In the genomic region with DNA sequence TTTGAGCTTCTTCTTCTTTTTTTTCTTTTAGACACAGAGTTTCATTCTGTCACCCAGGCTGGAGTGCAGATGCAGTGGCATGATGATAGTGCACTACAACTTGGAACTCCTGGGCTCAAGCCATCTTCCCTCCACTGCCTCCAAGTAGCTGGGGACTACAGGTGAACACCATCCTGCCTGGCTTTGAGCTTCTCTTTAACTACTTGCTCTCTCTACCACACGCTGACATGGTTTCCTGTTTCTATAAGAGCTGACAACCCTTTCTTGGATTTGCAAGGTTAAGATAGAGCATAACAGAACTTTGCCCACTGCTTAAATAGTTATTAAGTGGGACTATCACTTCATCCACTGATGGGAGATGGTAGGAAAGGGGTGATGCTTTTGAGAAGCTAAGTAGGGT, we compare ENCODE assay signal across 24 cellular contexts.
DNase-seq lines count a peak whose midpoint lies in the region; ATAC-seq lines count a peak whose summit lies in the region.
"Had no signal": no experiment of that assay in that cellular context is flagged by ENCODE, and none has a peak within 500 bp of the region (broad histone marks: within the 10 kb centered on the region; RNA-seq: fewer than 3 reads in every experiment).

No MANE protein-coding gene starts in this region.

- no peaks in the 10 kb centered on the region for H3K27me3 Mint-ChIP-seq in activated naive CD4-positive, alpha-beta T cell treated with anti-CD3 and anti-CD28 coated beads, Interleukin-2, amount 50 U/mL, for 24 hours
- H3K27me3 Mint-ChIP-seq in activated T-helper 2 cell treated with anti-CD3 and anti-CD28 coated beads, Interferon-gamma antibody, Interleukin-2, Interleukin-4, amounts not matched to agents 10 μg/mL and 5 μg/mL and 100 μg/mL, durations not matched to agents 14 hours and 24 hours and 36 hours (ENCODE audit: low read depth) = no peaks in the 10 kb centered on the region
- no peaks in the 10 kb centered on the region for H3K27me3 Mint-ChIP-seq in stimulated activated naive CD8-positive, alpha-beta T cell treated with anti-CD3 and anti-CD28 coated beads, Interleukin-15, amount 100 ng/mL, for 72 hours

- no peaks in the 10 kb centered on the region for H3K36me3 ChIP-seq in KOPT-K1 (ENCODE audit: insufficient read depth, low read length)
- H3K36me3 ChIP-seq: ovary had no signal

- DNase-seq in activated naive CD4-positive, alpha-beta T cell treated with anti-CD3 and anti-CD28 coated beads, Interleukin-2, amount 50 U/mL, for 72 hours (ENCODE audit: low spot score in 2 of 2) = no peak
- no peak for DNase-seq in activated T-helper 2 cell treated with anti-CD3 and anti-CD28 coated beads, Interferon-gamma antibody, Interleukin-2, Interleukin-4, amounts not matched to agents 10 μg/mL and 5 μg/mL and 100 μg/mL, durations not matched to agents 14 hours and 24 hours and 36 hours (ENCODE audit: low spot score)
- DNase-seq in stimulated activated naive CD8-positive, alpha-beta T cell treated with anti-CD3 and anti-CD28 coated beads, Interleukin-15, amount 100 ng/mL, for 72 hours = no peak
- DNase-seq in right cardiac atrium = no peak
- DNase-seq in OCI-M1 (lab: John Stamatoyannopoulos, UW) = no peak
- DNase-seq in HPDE6-E6E7 (ENCODE audit: extremely low spot score) = no peak
- DNase-seq: activated effector memory CD4-positive, alpha-beta T cell treated with Interleukin-2 at 50 U/mL for 16 hours; caudate nucleus; dorsolateral prefrontal cortex; foreskin fibroblast; GOT3; KG1; kidney; NCI-H187 treated with DMSO at 0.1 percent for 48 hours; NCI-H774; ovary; SIG-M5; stimulated activated CD4-positive, alpha-beta T cell treated with anti-CD3 and anti-CD28 coated beads, Interleukin-15, amount 100 ng/mL, for 24 hours; testis had no signal

- no peaks in the 10 kb centered on the region for H3K9me3 Mint-ChIP-seq in activated naive CD4-positive, alpha-beta T cell treated with anti-CD3 and anti-CD28 coated beads, Interleukin-2, amount 50 U/mL, for 24 hours
- peaks cover 8 to 13% of the 10 kb centered on the region in 2 donors for H3K9me3 Mint-ChIP-seq in activated naive CD4-positive, alpha-beta T cell treated with anti-CD3 and anti-CD28 coated beads, Interleukin-2, amount 50 U/mL, for 72 hours
- no peaks in the 10 kb centered on the region for H3K9me3 Mint-ChIP-seq in activated T-helper 2 cell treated with anti-CD3 and anti-CD28 coated beads, Interferon-gamma antibody, Interleukin-2, Interleukin-4, amounts not matched to agents 10 μg/mL and 5 μg/mL and 100 μg/mL, durations not matched to agents 14 hours and 24 hours and 36 hours
- no peaks in the 10 kb centered on the region for H3K9me3 Mint-ChIP-seq in stimulated activated naive CD8-positive, alpha-beta T cell treated with anti-CD3 and anti-CD28 coated beads, Interleukin-15, amount 100 ng/mL, for 72 hours

- H3K9me3 ChIP-seq in KOPT-K1 (ENCODE audit: insufficient read depth, low read length, poor library complexity, severe bottlenecking) (no peaks in the 10 kb centered on the region), right cardiac atrium (ENCODE audit: control insufficient read depth, low read length) (no peaks in the 10 kb centered on the region)
- H3K9me3 ChIP-seq: ovary, testis had no signal

- no peaks in the 10 kb centered on the region for H3K27me3 ChIP-seq in right cardiac atrium (ENCODE audit: control insufficient read depth, insufficient read depth)
- H3K27me3 ChIP-seq: dorsolateral prefrontal cortex, ovary, testis had no signal

- peak overlapping the region; percentile 77 for H3K27ac Mint-ChIP-seq in activated naive CD4-positive, alpha-beta T cell treated with anti-CD3 and anti-CD28 coated beads, Interleukin-2, amount 50 U/mL, for 24 hours
- peak overlapping the region in 1 of 2 donors; percentile 69 for H3K27ac Mint-ChIP-seq in activated naive CD4-positive, alpha-beta T cell treated with anti-CD3 and anti-CD28 coated beads, Interleukin-2, amount 50 U/mL, for 72 hours
- peak overlapping the region; percentile 47 for H3K27ac Mint-ChIP-seq in activated T-helper 2 cell treated with anti-CD3 and anti-CD28 coated beads, Interferon-gamma antibody, Interleukin-2, Interleukin-4, amounts not matched to agents 10 μg/mL and 5 μg/mL and 100 μg/mL, durations not matched to agents 14 hours and 24 hours and 36 hours
- peak overlapping the region; percentile 79 to 89 for H3K27ac Mint-ChIP-seq in stimulated activated naive CD8-positive, alpha-beta T cell treated with anti-CD3 and anti-CD28 coated beads, Interleukin-15, amount 100 ng/mL, for 72 hours

- peak overlapping the region; percentile 46 for H3K27ac ChIP-seq in KOPT-K1 (ENCODE audit: low read depth, low read length, poor library complexity, severe bottlenecking)
- H3K27ac ChIP-seq in right cardiac atrium (ENCODE audit: low read length) = no peak overlapping the region
- H3K27ac ChIP-seq: dorsolateral prefrontal cortex, testis, VCaP had no signal

- 77% methylated on average over 1 of the region's 1 CpG for WGBS in right cardiac atrium

- H3K4me1 Mint-ChIP-seq in activated naive CD4-positive, alpha-beta T cell treated with anti-CD3 and anti-CD28 coated beads, Interleukin-2, amount 50 U/mL, for 24 hours = peaks cover 75% of the 10 kb centered on the region
- peaks cover 62% of the 10 kb centered on the region for H3K4me1 Mint-ChIP-seq in activated T-helper 2 cell treated with anti-CD3 and anti-CD28 coated beads, Interferon-gamma antibody, Interleukin-2, Interleukin-4, amounts not matched to agents 10 μg/mL and 5 μg/mL and 100 μg/mL, durations not matched to agents 14 hours and 24 hours and 36 hours (ENCODE audit: low read depth)
- peaks cover 88% of the 10 kb centered on the region for H3K4me1 Mint-ChIP-seq in stimulated activated naive CD8-positive, alpha-beta T cell treated with anti-CD3 and anti-CD28 coated beads, Interleukin-15, amount 100 ng/mL, for 72 hours

- peaks cover 10% of the 10 kb centered on the region for H3K4me1 ChIP-seq in right cardiac atrium (ENCODE audit: control insufficient read depth, insufficient read depth, low read length)

- intact Hi-C loops in activated T-helper 2 cell treated with anti-CD3 and anti-CD28 coated beads, Interferon-gamma antibody, Interleukin-2, Interleukin-4, amounts not matched to agents 10 μg/mL and 5 μg/mL and 100 μg/mL, durations not matched to agents 14 hours and 24 hours and 36 hours (cut with micrococcal nuclease) = loop anchor here (5.0 to 10.0 kb wide), 2 partner anchors 53 to 760 kb away; no protein-coding TSS in a partner anchor
- intact Hi-C loops in right cardiac atrium (cut with DNase I) = no loop called here

- H3K36me3 Mint-ChIP-seq in activated naive CD4-positive, alpha-beta T cell treated with anti-CD3 and anti-CD28 coated beads, Interleukin-2, amount 50 U/mL, for 24 hours = peaks cover 4% of the 10 kb centered on the region
- H3K36me3 Mint-ChIP-seq in activated naive CD4-positive, alpha-beta T cell treated with anti-CD3 and anti-CD28 coated beads, Interleukin-2, amount 50 U/mL, for 72 hours = peaks cover 0 to 5% of the 10 kb centered on the region in 2 donors
- peaks cover 3% of the 10 kb centered on the region for H3K36me3 Mint-ChIP-seq in activated T-helper 2 cell treated with anti-CD3 and anti-CD28 coated beads, Interferon-gamma antibody, Interleukin-2, Interleukin-4, amounts not matched to agents 10 μg/mL and 5 μg/mL and 100 μg/mL, durations not matched to agents 14 hours and 24 hours and 36 hours (ENCODE audit: low read depth)
- H3K36me3 Mint-ChIP-seq: CD14-positive monocyte had no signal

- peak overlapping the region; percentile 61 for H3K4me3 Mint-ChIP-seq in activated naive CD4-positive, alpha-beta T cell treated with anti-CD3 and anti-CD28 coated beads, Interleukin-2, amount 50 U/mL, for 24 hours
- H3K4me3 Mint-ChIP-seq in activated T-helper 2 cell treated with anti-CD3 and anti-CD28 coated beads, Interferon-gamma antibody, Interleukin-2, Interleukin-4, amounts not matched to agents 10 μg/mL and 5 μg/mL and 100 μg/mL, durations not matched to agents 14 hours and 24 hours and 36 hours (ENCODE audit: low read depth) = no peak overlapping the region
- peak overlapping the region; percentile 17 to 40 for H3K4me3 Mint-ChIP-seq in stimulated activated naive CD8-positive, alpha-beta T cell treated with anti-CD3 and anti-CD28 coated beads, Interleukin-15, amount 100 ng/mL, for 72 hours
- H3K4me3 Mint-ChIP-seq: CD14-positive monocyte had no signal

- ATAC-seq in activated naive CD4-positive, alpha-beta T cell treated with anti-CD3 and anti-CD28 coated beads, Interleukin-2, amount 50 U/mL, for 72 hours = no peak
- ATAC-seq in stimulated activated naive CD8-positive, alpha-beta T cell treated with anti-CD3 and anti-CD28 coated beads, Interleukin-15, amount 100 ng/mL, for 72 hours = no peak
- ATAC-seq in right cardiac atrium = no peak
- ATAC-seq: sciatic nerve had no signal

- H3K4me3 ChIP-seq in right cardiac atrium (ENCODE audit: low read length) = no peak overlapping the region
- H3K4me3 ChIP-seq: dorsolateral prefrontal cortex, ovary, testis had no signal
